In genomic region chr3:195860456-195860855, GRCh38 we compare ENCODE assay signal across 22 cellular contexts. TPM values are rescaled to one million over a fixed set of nuclear protein-coding genes. Genes with fewer than 3 reads are reported as not detected.
"Had no signal": no experiment of that assay in that cellular context is flagged by ENCODE, and none has a peak within 500 bp of the region (broad histone marks: within the 10 kb centered on the region; RNA-seq: fewer than 3 reads in every experiment).

No MANE protein-coding gene starts in this region.

- DNase-seq: activated B cell treated with CpG ODN at 0.5 μM for 24 hours; activated CD4-positive, alpha-beta T cell treated with anti-CD3 and anti-CD28 coated beads for 48 hours; activated CD8-positive, alpha-beta T cell treated with anti-CD3 and anti-CD28 coated beads, Interleukin-2, amount 10 ng/mL, durations not matched to agents 7 days and 5 days; activated effector memory CD4-positive, alpha-beta T cell treated with Interleukin-2 at 50 U/mL for 16 hours; activated naive CD4-positive, alpha-beta T cell treated with anti-CD3 and anti-CD28 coated beads, Interleukin-2, amount 10 ng/mL, durations not matched to agents 7 days and 5 days; activated T-cell treated with anti-CD3 and anti-CD28 coated beads, Interleukin-2, amount 50 U/mL, for 4 hours; thyroid gland had no signal

- H3K9me3 ChIP-seq: ascending aorta, esophagus muscularis mucosa, gastroesophageal sphincter, thyroid gland had no signal

- H3K4me3 ChIP-seq: coronary artery, esophagus muscularis mucosa, gastroesophageal sphincter, lung, SK-N-MC, skin epidermis, thyroid gland had no signal

- H3K27ac ChIP-seq: ascending aorta, coronary artery, SK-N-MC, thyroid gland had no signal

- H3K27ac Mint-ChIP-seq: activated B cell treated with CpG ODN at 0.5 μM for 24 hours; activated naive CD4-positive, alpha-beta T cell treated with anti-CD3 and anti-CD28 coated beads, Interleukin-2, amount 10 ng/mL, durations not matched to agents 7 days and 5 days; progenitor cell of endocrine pancreas; T-helper 2 cell treated with Interferon-gamma antibody and Interleukin-4, amounts not matched to agents 5 μg/mL and 100 μg/mL, for 36 hours had no signal

- H3K27me3 ChIP-seq: ascending aorta, esophagus muscularis mucosa, gastroesophageal sphincter, thyroid gland had no signal

- H3K4me3 Mint-ChIP-seq: activated B cell treated with CpG ODN at 0.5 μM for 24 hours; activated CD8-positive, alpha-beta T cell treated with anti-CD3 and anti-CD28 coated beads, Interleukin-2, amount 10 ng/mL, durations not matched to agents 7 days and 5 days; activated naive CD4-positive, alpha-beta T cell treated with anti-CD3 and anti-CD28 coated beads, Interleukin-2, amount 10 ng/mL, durations not matched to agents 7 days and 5 days; activated T-cell treated with anti-CD3 and anti-CD28 coated beads, Interleukin-2, amount 50 U/mL, for 4 hours had no signal

- ATAC-seq: activated CD8-positive, alpha-beta T cell treated with anti-CD3 and anti-CD28 coated beads, Interleukin-2, amount 10 ng/mL, durations not matched to agents 7 days and 5 days; activated T-cell treated with anti-CD3 and anti-CD28 coated beads, Interleukin-2, amount 50 U/mL, for 4 hours; gastroesophageal sphincter; right cardiac atrium had no signal

- H3K9me3 Mint-ChIP-seq: activated B cell treated with CpG ODN at 0.5 μM for 24 hours; activated naive CD4-positive, alpha-beta T cell treated with anti-CD3 and anti-CD28 coated beads, Interleukin-2, amount 10 ng/mL, durations not matched to agents 7 days and 5 days; activated T-cell treated with anti-CD3 and anti-CD28 coated beads, Interleukin-2, amount 50 U/mL, for 4 hours; T-helper 2 cell treated with Interferon-gamma antibody and Interleukin-4, amounts not matched to agents 5 μg/mL and 100 μg/mL, for 36 hours had no signal

- H3K36me3 ChIP-seq: thyroid gland had no signal

RNA-seq across cellular contexts. Expression of gene MUC4, which starts 48.7 kb away (rescaled TPM):
- total RNA-seq: ascending aorta, endothelial cell of umbilical vein, myocyte, subcutaneous adipose tissue had no signal
- polyA plus RNA-seq: neural cell, urinary bladder had no signal
